Comparison of ENCODE assay signal across 30 cellular contexts in the genomic region with DNA sequence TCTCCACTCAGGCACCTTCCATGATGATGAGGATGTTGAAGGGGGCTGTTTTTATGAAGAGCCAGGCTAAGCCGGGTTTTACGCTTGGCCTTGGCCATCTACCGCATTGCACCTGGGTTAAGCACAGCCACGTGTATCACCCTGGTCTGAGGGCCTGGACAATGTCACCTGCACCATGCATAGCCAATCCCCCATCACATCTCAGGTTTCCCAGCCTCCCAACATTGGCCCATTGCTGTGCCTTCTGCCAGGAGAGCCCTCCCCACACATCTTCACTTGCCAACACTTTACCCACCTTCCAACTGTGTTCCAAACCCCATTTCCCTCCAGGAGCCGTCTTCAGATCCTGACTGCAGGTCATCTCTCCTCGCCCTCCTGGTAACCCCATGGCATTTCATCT.
"Had no signal": no experiment of that assay in that cellular context is flagged by ENCODE, and none has a peak within 500 bp of the region (broad histone marks: within the 10 kb centered on the region; RNA-seq: fewer than 3 reads in every experiment).

No MANE protein-coding gene starts in this region.

- H3K36me3 ChIP-seq: esophagus squamous epithelium, pancreas, prostate gland, thoracic aorta had no signal

- ATAC-seq: left lobe of liver; pancreas; sciatic nerve; stimulated activated effector memory CD8-positive, alpha-beta T cell treated with anti-CD3 and anti-CD28 coated beads, Interleukin-12 subunit alpha, Interleukin-12 subunit beta, amount 100 ng/mL, for 72 hours had no signal

- H3K27me3 Mint-ChIP-seq: activated CD4-positive, alpha-beta T cell treated with anti-CD3 and anti-CD28 coated beads, Interleukin-2, amount 10 ng/mL, durations not matched to agents 24 days and 14 days had no signal

- H3K27ac ChIP-seq: brain microvascular endothelial cell, esophagus squamous epithelium, pancreas, prostate gland, skin epidermis, thoracic aorta, WERI-Rb-1 had no signal

- H3K4me3 Mint-ChIP-seq: activated CD4-positive, alpha-beta memory T cell treated with anti-CD3 and anti-CD28 coated beads for 36 hours; activated CD4-positive, alpha-beta T cell treated with anti-CD3 and anti-CD28 coated beads, Interleukin-2, amount 10 ng/mL, durations not matched to agents 24 days and 14 days; activated naive CD4-positive, alpha-beta T cell treated with anti-CD3 and anti-CD28 coated beads for 36 hours; activated naive CD8-positive, alpha-beta T cell treated with anti-CD3 and anti-CD28 coated beads for 36 hours; activated T-helper 1 cell treated with anti-CD3 and anti-CD28 coated beads, Interleukin-12 subunit alpha, Interleukin-12 subunit beta, Interleukin-2, Interleukin-4 antibody, amounts not matched to agents 30 ng/mL and 10 ng/mL and 1 ng/mL, durations not matched to agents 14 hours and 24 hours and 36 hours; endodermal cell; mesothelial cell of epicardium; naive B cell; nephron progenitor cell; stimulated activated effector memory CD8-positive, alpha-beta T cell treated with anti-CD3 and anti-CD28 coated beads, Interleukin-12 subunit alpha, Interleukin-12 subunit beta, amount 100 ng/mL, for 72 hours; stimulated activated naive CD8-positive, alpha-beta T cell treated with anti-CD3 and anti-CD28 coated beads, Interleukin-15, Interleukin-2, amounts not matched to agents 100 ng/mL and 50 ng/mL, for 24 hours had no signal

- H3K27me3 ChIP-seq: brain microvascular endothelial cell, esophagus squamous epithelium, pancreas had no signal

- H3K9me3 ChIP-seq: esophagus squamous epithelium, pancreas, prostate gland, thoracic aorta had no signal

- DNase-seq: activated CD4-positive, alpha-beta memory T cell treated with anti-CD3 and anti-CD28 coated beads for 36 hours; activated CD4-positive, alpha-beta T cell treated with anti-CD3 and anti-CD28 coated beads, Interleukin-2, amount 10 ng/mL, durations not matched to agents 24 days and 14 days; activated CD4-positive, CD25-positive, alpha-beta regulatory T cell treated with anti-CD3 and anti-CD28 coated beads, Interleukin-2, amount 50 U/mL, for 72 hours; activated CD8-positive, alpha-beta memory T cell treated with anti-CD3 and anti-CD28 coated beads, Interleukin-2, amount 50 U/mL, for 4 hours; activated effector memory CD4-positive, alpha-beta T cell treated with anti-CD3 and anti-CD28 coated beads, Interleukin-2, amount 50 U/mL, for 16 hours; activated naive CD4-positive, alpha-beta T cell treated with anti-CD3 and anti-CD28 coated beads for 36 hours; activated naive CD8-positive, alpha-beta T cell treated with anti-CD3 and anti-CD28 coated beads for 36 hours; activated T-cell treated with anti-CD3 and anti-CD28 coated beads, Interleukin-2, amount 50 U/mL, for 1 hour; brain microvascular endothelial cell; central memory CD4-positive, alpha-beta T cell; endodermal cell; esophagus squamous epithelium; kidney glomerular epithelial cell; naive B cell; nephron progenitor cell; pancreas; retina; stimulated activated CD4-positive, alpha-beta T cell treated with anti-CD3 and anti-CD28 coated beads, Interleukin-12 subunit alpha, Interleukin-12 subunit beta, amount 100 ng/mL, for 4 hours; stimulated activated CD4-positive, alpha-beta T cell treated with anti-CD3 and anti-CD28 coated beads, Interleukin-4, amount 100 ng/mL, for 1 hour; T-helper 1 cell; WERI-Rb-1 had no signal

- H3K36me3 Mint-ChIP-seq: activated CD4-positive, alpha-beta memory T cell treated with anti-CD3 and anti-CD28 coated beads for 36 hours; activated naive CD8-positive, alpha-beta T cell treated with anti-CD3 and anti-CD28 coated beads for 36 hours; naive B cell; stimulated activated effector memory CD8-positive, alpha-beta T cell treated with anti-CD3 and anti-CD28 coated beads, Interleukin-12 subunit alpha, Interleukin-12 subunit beta, amount 100 ng/mL, for 72 hours had no signal

- H3K4me1 ChIP-seq: pancreas, prostate gland had no signal

- H3K27ac Mint-ChIP-seq: activated CD4-positive, alpha-beta memory T cell treated with anti-CD3 and anti-CD28 coated beads for 36 hours; activated CD4-positive, alpha-beta T cell treated with anti-CD3 and anti-CD28 coated beads, Interleukin-2, amount 10 ng/mL, durations not matched to agents 24 days and 14 days; activated naive CD4-positive, alpha-beta T cell treated with anti-CD3 and anti-CD28 coated beads for 36 hours; activated naive CD8-positive, alpha-beta T cell treated with anti-CD3 and anti-CD28 coated beads for 36 hours; activated T-helper 1 cell treated with anti-CD3 and anti-CD28 coated beads, Interleukin-12 subunit alpha, Interleukin-12 subunit beta, Interleukin-2, Interleukin-4 antibody, amounts not matched to agents 30 ng/mL and 10 ng/mL and 1 ng/mL, durations not matched to agents 14 hours and 24 hours and 36 hours; endodermal cell; mesothelial cell of epicardium; nephron progenitor cell; stimulated activated effector memory CD8-positive, alpha-beta T cell treated with anti-CD3 and anti-CD28 coated beads, Interleukin-12 subunit alpha, Interleukin-12 subunit beta, amount 100 ng/mL, for 72 hours; stimulated activated naive CD8-positive, alpha-beta T cell treated with anti-CD3 and anti-CD28 coated beads, Interleukin-15, Interleukin-2, amounts not matched to agents 100 ng/mL and 50 ng/mL, for 24 hours had no signal

- H3K4me3 ChIP-seq: esophagus squamous epithelium, pancreas, prostate gland, skin epidermis, thoracic aorta had no signal

- H3K9me3 Mint-ChIP-seq: activated CD4-positive, alpha-beta memory T cell treated with anti-CD3 and anti-CD28 coated beads for 36 hours; activated CD4-positive, alpha-beta T cell treated with anti-CD3 and anti-CD28 coated beads, Interleukin-2, amount 10 ng/mL, durations not matched to agents 24 days and 14 days; activated naive CD4-positive, alpha-beta T cell treated with anti-CD3 and anti-CD28 coated beads for 36 hours; activated naive CD8-positive, alpha-beta T cell treated with anti-CD3 and anti-CD28 coated beads for 36 hours; activated T-helper 1 cell treated with anti-CD3 and anti-CD28 coated beads, Interleukin-12 subunit alpha, Interleukin-12 subunit beta, Interleukin-2, Interleukin-4 antibody, amounts not matched to agents 30 ng/mL and 10 ng/mL and 1 ng/mL, durations not matched to agents 14 hours and 24 hours and 36 hours; endodermal cell; nephron progenitor cell; stimulated activated effector memory CD8-positive, alpha-beta T cell treated with anti-CD3 and anti-CD28 coated beads, Interleukin-12 subunit alpha, Interleukin-12 subunit beta, amount 100 ng/mL, for 72 hours; stimulated activated naive CD8-positive, alpha-beta T cell treated with anti-CD3 and anti-CD28 coated beads, Interleukin-15, Interleukin-2, amounts not matched to agents 100 ng/mL and 50 ng/mL, for 24 hours had no signal

- H3K4me1 Mint-ChIP-seq: activated CD4-positive, alpha-beta T cell treated with anti-CD3 and anti-CD28 coated beads, Interleukin-2, amount 10 ng/mL, durations not matched to agents 24 days and 14 days; activated naive CD8-positive, alpha-beta T cell treated with anti-CD3 and anti-CD28 coated beads for 36 hours; mesothelial cell of epicardium; naive B cell; stimulated activated effector memory CD8-positive, alpha-beta T cell treated with anti-CD3 and anti-CD28 coated beads, Interleukin-12 subunit alpha, Interleukin-12 subunit beta, amount 100 ng/mL, for 72 hours had no signal
